ENCODE assay signal across 8 cellular contexts in genomic region chr3:186425788-186426730, GRCh38.
DNase-seq lines count a peak whose midpoint lies in the region; ATAC-seq and TF ChIP-seq lines count a peak whose summit lies in the region.

No MANE protein-coding gene starts in this region.

- H3K9me3 ChIP-seq in osteoblast (ENCODE audit: low read depth, low read length) = no peaks in the 10 kb centered on the region
- H3K9me3 ChIP-seq in mucosa of descending colon = no peaks in the 10 kb centered on the region

- no peak overlapping the region for H3K27ac ChIP-seq in osteoblast (ENCODE audit: low read depth, low read length)

- TF ChIP-seq CTCF in GM12865 (IDR thresholded peaks at IDR 0.05; ENCODE audit: insufficient read depth, low read depth, low read length, missing control alignments) = peak; percentile 26
- peak; percentile 32 for TF ChIP-seq CTCF in LNCAP (IDR thresholded peaks at IDR 0.05)
- peak; percentile 66 for TF ChIP-seq CTCF in chondrocyte (IDR thresholded peaks at IDR 0.05)
- peak; percentile 39 for TF ChIP-seq CTCF in osteoblast (IDR thresholded peaks at IDR 0.05; ENCODE audit: extremely low read depth, low read depth, low read length)
- TF ChIP-seq CTCF in mucosa of descending colon (IDR thresholded peaks at IDR 0.05) = no peak

- ATAC-seq in GM18519 (IDR thresholded peaks at IDR 0.05; ENCODE audit: low FRiP score, unreplicated experiment) (no peak), mucosa of descending colon (no peak)

- DNase-seq in GM12865 (ENCODE audit: low read depth) (peak; percentile 33), chondrocyte (ENCODE audit: low spot score) (no peak), osteoblast (ENCODE audit: insufficient read length, low spot score, missing footprints) (peak; percentile 89), mucosa of descending colon (no peak)
- no peak for DNase-seq in NK-92 treated with Interleukin-12 subunit alpha and Interleukin-12 subunit beta, amount 100 ng/mL, for 24 hours (lab: John Stamatoyannopoulos, UW)
- no peak for DNase-seq in activated effector memory CD4-positive, alpha-beta T cell treated with Interleukin-2 at 50 U/mL for 16 hours

- H3K27me3 ChIP-seq in osteoblast (ENCODE audit: insufficient read depth, low read length) = peaks cover 9% of the 10 kb centered on the region

- H3K9me3 Mint-ChIP-seq in chondrocyte (ENCODE audit: low read depth) = no peaks in the 10 kb centered on the region

- no peaks in the 10 kb centered on the region for H4K20me1 ChIP-seq in osteoblast (ENCODE audit: insufficient read depth, low read length)

- H2AFZ ChIP-seq in osteoblast (ENCODE audit: low read length) = no peak overlapping the region

- H3K27me3 Mint-ChIP-seq in chondrocyte (ENCODE audit: low read depth) = peaks cover 5% of the 10 kb centered on the region

- peak overlapping the region; percentile 47 for H3K4me2 ChIP-seq in osteoblast (ENCODE audit: insufficient read depth, low read length)

- intact Hi-C loops in mucosa of descending colon (cut with DNase I, micrococcal nuclease) = no loop called here

- H3K36me3 ChIP-seq in osteoblast (ENCODE audit: insufficient read depth, low read length) (no peaks in the 10 kb centered on the region), mucosa of descending colon (ENCODE audit: low read depth) (no peaks in the 10 kb centered on the region)

- no peak overlapping the region for H3K27ac Mint-ChIP-seq in chondrocyte (ENCODE audit: unreplicated experiment)

- H3K4me3 ChIP-seq in GM12865 (ENCODE audit: low read depth, low read length) = no peak overlapping the region
- no peak overlapping the region for H3K4me3 ChIP-seq in osteoblast (ENCODE audit: insufficient read depth, low read length)
- H3K4me3 ChIP-seq in mucosa of descending colon = no peak overlapping the region

- H3K79me2 ChIP-seq in osteoblast (ENCODE audit: insufficient read depth, low read length) = no peaks in the 10 kb centered on the region

- H3K4me1 ChIP-seq in osteoblast (ENCODE audit: insufficient read depth, low read length) (no peaks in the 10 kb centered on the region), mucosa of descending colon (ENCODE audit: low read depth) (no peaks in the 10 kb centered on the region)

- peaks cover 27% of the 10 kb centered on the region for H3K4me1 Mint-ChIP-seq in chondrocyte (ENCODE audit: low read depth)

- H3K4me3 Mint-ChIP-seq in chondrocyte (ENCODE audit: unreplicated experiment) = no peak overlapping the region

- H3K36me3 Mint-ChIP-seq in chondrocyte (ENCODE audit: low read depth) = no peaks in the 10 kb centered on the region

Comparison
In these comparisons a context has a peak if more than half of its experiments do, and no peak if none do; other contexts are left out.
1. DNase-seq: peak in GM12865 (single experiment) and osteoblast (single experiment); none in chondrocyte (single experiment), NK-92 treated with Interleukin-12 subunit alpha and Interleukin-12 subunit beta, amount 100 ng/mL, for 24 hours (single experiment), activated effector memory CD4-positive, alpha-beta T cell treated with Interleukin-2 at 50 U/mL for 16 hours (single experiment) and mucosa of descending colon (0 of 3).